ENCODE assay signal across 1 cellular context in the genomic region with DNA sequence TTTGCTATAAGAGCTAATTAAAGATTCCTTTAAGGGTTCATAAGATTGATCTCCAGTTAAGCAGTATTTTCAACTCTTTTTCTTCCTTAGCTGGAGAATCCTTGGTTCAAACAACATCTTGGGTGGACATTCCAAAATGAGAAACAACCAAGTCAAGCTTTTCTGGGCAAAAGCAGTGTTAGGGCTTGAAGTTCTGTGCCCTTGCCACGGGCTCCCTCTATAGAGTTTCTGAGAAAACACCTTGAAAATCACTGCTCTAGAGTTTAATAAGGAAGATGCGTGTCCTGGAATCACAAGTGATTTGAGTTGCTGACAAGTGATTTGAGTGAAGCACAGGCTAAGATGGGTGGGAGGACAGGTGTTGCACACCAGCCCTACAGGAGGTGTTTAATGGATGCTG.
TF ChIP-seq lines count a peak whose summit lies in the region.

No MANE protein-coding gene starts in this region.

TF ChIP-seq in HCT116, 20 proteins besides CTCF, POLR2A, EP300 and RAD21 (continued from another document):
- TF ChIP-seq, protein P1, sequence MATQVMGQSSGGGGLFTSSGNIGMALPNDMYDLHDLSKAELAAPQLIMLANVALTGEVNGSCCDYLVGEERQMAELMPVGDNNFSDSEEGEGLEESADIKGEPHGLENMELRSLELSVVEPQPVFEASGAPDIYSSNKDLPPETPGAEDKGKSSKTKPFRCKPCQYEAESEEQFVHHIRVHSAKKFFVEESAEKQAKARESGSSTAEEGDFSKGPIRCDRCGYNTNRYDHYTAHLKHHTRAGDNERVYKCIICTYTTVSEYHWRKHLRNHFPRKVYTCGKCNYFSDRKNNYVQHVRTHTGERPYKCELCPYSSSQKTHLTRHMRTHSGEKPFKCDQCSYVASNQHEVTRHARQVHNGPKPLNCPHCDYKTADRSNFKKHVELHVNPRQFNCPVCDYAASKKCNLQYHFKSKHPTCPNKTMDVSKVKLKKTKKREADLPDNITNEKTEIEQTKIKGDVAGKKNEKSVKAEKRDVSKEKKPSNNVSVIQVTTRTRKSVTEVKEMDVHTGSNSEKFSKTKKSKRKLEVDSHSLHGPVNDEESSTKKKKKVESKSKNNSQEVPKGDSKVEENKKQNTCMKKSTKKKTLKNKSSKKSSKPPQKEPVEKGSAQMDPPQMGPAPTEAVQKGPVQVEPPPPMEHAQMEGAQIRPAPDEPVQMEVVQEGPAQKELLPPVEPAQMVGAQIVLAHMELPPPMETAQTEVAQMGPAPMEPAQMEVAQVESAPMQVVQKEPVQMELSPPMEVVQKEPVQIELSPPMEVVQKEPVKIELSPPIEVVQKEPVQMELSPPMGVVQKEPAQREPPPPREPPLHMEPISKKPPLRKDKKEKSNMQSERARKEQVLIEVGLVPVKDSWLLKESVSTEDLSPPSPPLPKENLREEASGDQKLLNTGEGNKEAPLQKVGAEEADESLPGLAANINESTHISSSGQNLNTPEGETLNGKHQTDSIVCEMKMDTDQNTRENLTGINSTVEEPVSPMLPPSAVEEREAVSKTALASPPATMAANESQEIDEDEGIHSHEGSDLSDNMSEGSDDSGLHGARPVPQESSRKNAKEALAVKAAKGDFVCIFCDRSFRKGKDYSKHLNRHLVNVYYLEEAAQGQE (IDR thresholded peaks at IDR 0.05; ENCODE audit: low read depth), result no peak
- TF ChIP-seq, protein P2, sequence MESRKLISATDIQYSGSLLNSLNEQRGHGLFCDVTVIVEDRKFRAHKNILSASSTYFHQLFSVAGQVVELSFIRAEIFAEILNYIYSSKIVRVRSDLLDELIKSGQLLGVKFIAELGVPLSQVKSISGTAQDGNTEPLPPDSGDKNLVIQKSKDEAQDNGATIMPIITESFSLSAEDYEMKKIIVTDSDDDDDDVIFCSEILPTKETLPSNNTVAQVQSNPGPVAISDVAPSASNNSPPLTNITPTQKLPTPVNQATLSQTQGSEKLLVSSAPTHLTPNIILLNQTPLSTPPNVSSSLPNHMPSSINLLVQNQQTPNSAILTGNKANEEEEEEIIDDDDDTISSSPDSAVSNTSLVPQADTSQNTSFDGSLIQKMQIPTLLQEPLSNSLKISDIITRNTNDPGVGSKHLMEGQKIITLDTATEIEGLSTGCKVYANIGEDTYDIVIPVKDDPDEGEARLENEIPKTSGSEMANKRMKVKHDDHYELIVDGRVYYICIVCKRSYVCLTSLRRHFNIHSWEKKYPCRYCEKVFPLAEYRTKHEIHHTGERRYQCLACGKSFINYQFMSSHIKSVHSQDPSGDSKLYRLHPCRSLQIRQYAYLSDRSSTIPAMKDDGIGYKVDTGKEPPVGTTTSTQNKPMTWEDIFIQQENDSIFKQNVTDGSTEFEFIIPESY (IDR thresholded peaks at IDR 0.05; ENCODE audit: extremely low read depth, insufficient replicate concordance, low read length), result no peak
- TF ChIP-seq, protein P3, sequence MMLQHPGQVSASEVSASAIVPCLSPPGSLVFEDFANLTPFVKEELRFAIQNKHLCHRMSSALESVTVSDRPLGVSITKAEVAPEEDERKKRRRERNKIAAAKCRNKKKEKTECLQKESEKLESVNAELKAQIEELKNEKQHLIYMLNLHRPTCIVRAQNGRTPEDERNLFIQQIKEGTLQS (IDR thresholded peaks at IDR 0.05), result no peak
- TF ChIP-seq CBX3 (IDR thresholded peaks at IDR 0.05; ENCODE audit: low read depth) (no peak), EGR1 (IDR thresholded peaks at IDR 0.05; ENCODE audit: low read depth) (no peak), EZH2 (IDR thresholded peaks at IDR 0.05) (no peak), ELF1 (IDR thresholded peaks at IDR 0.05; ENCODE audit: borderline replicate concordance, low read depth) (no peak), CEBPB (IDR thresholded peaks at IDR 0.05; ENCODE audit: low read depth) (no peak), POLR2AphosphoS5 (IDR thresholded peaks at IDR 0.05; ENCODE audit: low read depth, low read length) (no peak), JUND (IDR thresholded peaks at IDR 0.05) (no peak), ZFX (IDR thresholded peaks at IDR 0.05) (no peak)
